Comparison of ENCODE assay signal across 16 cellular contexts in the genomic region with DNA sequence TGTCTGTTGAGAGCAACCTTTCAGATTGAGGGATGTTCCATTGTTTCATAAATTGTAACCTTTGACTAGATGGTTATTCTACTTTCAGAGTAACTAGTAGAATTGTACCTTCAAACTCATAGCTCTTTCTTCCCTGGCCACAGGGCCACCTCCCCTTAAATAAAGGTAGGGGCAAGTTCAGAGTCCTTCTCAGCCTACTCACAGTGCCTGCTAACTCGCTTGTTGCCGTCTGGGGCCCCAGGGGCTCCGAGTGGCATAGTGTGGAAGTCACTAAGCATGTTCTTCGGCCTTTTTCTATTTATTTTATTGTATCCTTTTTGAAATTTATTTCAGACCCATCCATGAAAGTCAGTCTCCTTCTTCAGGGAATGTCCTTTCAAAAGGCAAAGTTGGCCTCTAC.
DNase-seq lines count a peak whose midpoint lies in the region; ATAC-seq and TF ChIP-seq lines count a peak whose summit lies in the region.
"Had no signal": no experiment of that assay in that cellular context is flagged by ENCODE, and none has a peak within 500 bp of the region (broad histone marks: within the 10 kb centered on the region; RNA-seq: fewer than 3 reads in every experiment).

No MANE protein-coding gene starts in this region.

- H3K27me3 ChIP-seq in ACC112 (ENCODE audit: insufficient read depth, low read length) = no peaks in the 10 kb centered on the region
- H3K27me3 ChIP-seq: BLaER1 treated with 17β-estradiol and CSF1 and Interleukin-3, amounts not matched to agents 10 nM and 100 nM had no signal

- POLR2A ChIA-PET in GM10248 (lab: Yijun Ruan, JAX) = no interaction called here

- H3K27ac ChIP-seq in ACC112 (ENCODE audit: low read depth, low read length) = no peak overlapping the region
- H3K27ac ChIP-seq in caudate nucleus (ENCODE audit: low read depth, low read length) = peak overlapping the region; percentile 5
- H3K27ac ChIP-seq: BLaER1 treated with 17β-estradiol and CSF1 and Interleukin-3, amounts not matched to agents 10 nM and 100 nM had no signal

- DNase-seq in NCI-H69 (lab: John Stamatoyannopoulos, UW) (peak; percentile 49), caudate nucleus (lab: John Stamatoyannopoulos, UW) (no peak), mucosa of descending colon (peak in 2 of 3 donors; percentile 21 to 33), GM10248 (ENCODE audit: extremely low spot score) (no peak)
- no peak for DNase-seq in stimulated activated CD4-positive, alpha-beta T cell treated with anti-CD3 and anti-CD28 coated beads, Interleukin-2, amount 100 ng/mL, for 24 hours
- no peak for DNase-seq in activated CD4-positive, alpha-beta T cell treated with anti-CD3 and anti-CD28 coated beads for 1 hour
- DNase-seq: 8988T; ACHN; CD4-positive, CD25-positive, alpha-beta regulatory T cell; DMS53; GF-D8; GOT3; H9 had no signal

- intact Hi-C loops in mucosa of descending colon (cut with DNase I, micrococcal nuclease) = no loop called here

- H3K4me3 ChIP-seq in ACC112 (ENCODE audit: low read depth, low read length) (no peak overlapping the region), mucosa of descending colon (no peak overlapping the region)
- H3K4me3 ChIP-seq: BLaER1 treated with 17β-estradiol and CSF1 and Interleukin-3, amounts not matched to agents 10 nM and 100 nM had no signal

- CTCF ChIA-PET in GM10248 (lab: Yijun Ruan, JAX) = interaction anchor here (1.6 to 3.1 kb wide), 4 partner anchors 10 to 105 kb away, joined by 3 to 10 read pairs (median 4); no protein-coding TSS in a partner anchor

- ATAC-seq in mucosa of descending colon (peak; percentile 80), GM18909 (IDR thresholded peaks at IDR 0.05; ENCODE audit: poor library complexity, unreplicated experiment) (no peak)

- TF ChIP-seq CTCF in mucosa of descending colon (IDR thresholded peaks at IDR 0.05) (no peak), GM10248 (IDR thresholded peaks at IDR 0.05; ENCODE audit: control extremely low read depth, extremely low read depth, low read depth, missing control alignments) (no peak)

- no peaks in the 10 kb centered on the region for H3K4me1 ChIP-seq in ACC112 (ENCODE audit: control insufficient read depth, insufficient read depth, low read length, unreplicated experiment)
- H3K4me1 ChIP-seq in mucosa of descending colon (ENCODE audit: low read depth) = no peaks in the 10 kb centered on the region

- H3K9me3 ChIP-seq in mucosa of descending colon = no peaks in the 10 kb centered on the region
- H3K9me3 ChIP-seq: BLaER1 treated with 17β-estradiol and CSF1 and Interleukin-3, amounts not matched to agents 10 nM and 100 nM had no signal

- H2AFZ ChIP-seq in ACC112 (ENCODE audit: low read length, unreplicated experiment) = peak overlapping the region; percentile 4

- no peaks in the 10 kb centered on the region for H3K79me2 ChIP-seq in ACC112 (ENCODE audit: control insufficient read depth, insufficient read depth, low read length, unreplicated experiment)

- H3K36me3 ChIP-seq in ACC112 (ENCODE audit: insufficient read depth, low read length) (no peaks in the 10 kb centered on the region), mucosa of descending colon (ENCODE audit: low read depth) (no peaks in the 10 kb centered on the region)
- H3K36me3 ChIP-seq: BLaER1 treated with 17β-estradiol and CSF1 and Interleukin-3, amounts not matched to agents 10 nM and 100 nM had no signal

Comparison
In these comparisons a context has a peak if more than half of its experiments do, and no peak if none do; other contexts are left out.
1. DNase-seq: peak in NCI-H69 (single experiment) and mucosa of descending colon (2 of 3); none in caudate nucleus (0 of 61), GM10248 (single experiment), stimulated activated CD4-positive, alpha-beta T cell treated with anti-CD3 and anti-CD28 coated beads, Interleukin-2, amount 100 ng/mL, for 24 hours (0 of 2) and activated CD4-positive, alpha-beta T cell treated with anti-CD3 and anti-CD28 coated beads for 1 hour (single experiment).